Comparison of ENCODE assay signal across 10 cellular contexts in the genomic region with DNA sequence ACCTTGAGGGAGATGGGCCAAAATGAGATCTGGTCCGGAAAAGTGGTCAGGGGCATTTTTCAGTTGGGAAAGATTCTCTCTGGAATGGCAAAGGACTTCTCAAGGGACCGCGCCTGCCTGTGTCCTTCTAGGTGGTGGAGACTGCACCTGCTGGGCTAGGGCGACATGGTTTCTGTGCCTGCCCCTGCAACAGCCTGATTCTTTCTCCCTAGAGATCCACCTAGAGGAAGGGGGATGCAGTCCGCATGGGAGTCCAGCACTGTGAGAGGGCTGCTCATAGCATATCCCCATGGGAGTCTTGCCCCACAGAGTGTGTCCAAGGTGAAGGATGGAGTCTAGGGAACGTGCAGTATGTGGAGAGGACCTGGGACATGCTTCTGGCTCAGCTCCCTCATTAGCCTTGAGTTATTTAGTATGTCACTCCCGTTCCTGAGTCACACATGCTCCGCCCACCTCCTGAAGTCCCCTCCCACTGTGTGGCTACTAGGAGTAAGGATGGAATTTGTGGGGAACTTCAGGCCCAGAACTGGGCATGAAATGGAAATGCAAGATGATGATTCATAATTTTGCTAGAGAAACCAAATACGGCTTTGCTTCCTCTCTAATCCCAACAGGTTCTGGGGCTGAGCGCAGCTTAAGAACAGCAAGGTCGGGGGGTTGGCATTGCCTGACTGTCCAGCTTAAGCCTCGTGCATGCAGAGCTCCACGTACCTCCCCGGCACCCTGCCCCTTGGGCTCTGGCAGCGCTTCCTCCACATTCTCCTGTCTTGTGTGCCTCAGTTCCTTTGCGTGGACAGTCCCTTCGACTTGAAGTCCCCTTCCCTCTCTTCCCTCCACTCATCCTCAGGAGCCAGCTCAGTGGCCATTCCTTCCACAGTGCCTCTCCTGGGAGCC. TPM values are rescaled to one million over a fixed set of nuclear protein-coding genes. Genes with fewer than 3 reads are reported as not detected.
DNase-seq lines count a peak whose midpoint lies in the region; ATAC-seq and TF ChIP-seq lines count a peak whose summit lies in the region.
"Had no signal": no experiment of that assay in that cellular context is flagged by ENCODE, and none has a peak within 500 bp of the region (broad histone marks: within the 10 kb centered on the region; RNA-seq: fewer than 3 reads in every experiment).

No MANE protein-coding gene starts in this region.

- H2AFZ ChIP-seq in HCT116 (ENCODE audit: low read depth, low read length, poor library complexity, severe bottlenecking): no peak overlapping the region

- H3K27me3 ChIP-seq in HCT116 (ENCODE audit: insufficient read depth, low read length): no peaks in the 10 kb centered on the region

- no peaks in the 10 kb centered on the region for H3K79me2 ChIP-seq in HCT116 (ENCODE audit: insufficient read depth, low read length)

- peaks cover 0 to 5% of the 10 kb centered on the region in 2 experiments; a peak in 1 of 4 replicates for H3K9me3 ChIP-seq in HCT116 (ENCODE audit: control insufficient read depth in 1 of 2, insufficient read depth in 1 of 2, low read depth in 1 of 2, low read length in 2 of 2)

- no peaks in the 10 kb centered on the region for H3K9me2 ChIP-seq in HCT116 (ENCODE audit: insufficient read depth)

- intact Hi-C loops in HCT116 (cut with micrococcal nuclease): no loop called here

- TF ChIP-seq RAD21 in HCT116 (IDR thresholded peaks at IDR 0.05; ENCODE audit: low read depth): no peak

- RAD21 ChIA-PET in HCT116 (lab: Charles Lee; ENCODE audit: low non-redundant PET in 1 of 2, low total read pairs in 2 of 2, uncharacterized antibody in 2 of 2, unreplicated experiment in 2 of 2): no interaction called here

- DNase-seq in HCT116 (ENCODE audit: low read depth, low spot score) (peak; percentile 58), amniotic stem cell (lab: John Stamatoyannopoulos, UW) (peak; percentile 92), iPS-NIHi11 (ENCODE audit: low spot score) (peak; percentile 55), stromal cell of bone marrow (ENCODE audit: low read depth) (peak; percentile 98), NCI-H2171 (lab: John Stamatoyannopoulos, UW) (no peak)
- DNase-seq: activated naive CD4-positive, alpha-beta T cell treated with anti-CD3 and anti-CD28 coated beads for 36 hours; NCI-H510A treated with DMSO at 0.1 percent for 48 hours had no signal

- H3K27ac ChIP-seq in HCT116 (ENCODE audit: low read depth, low read length): peak overlapping the region; percentile 43

- CTCF ChIA-PET in HCT116 (lab: Charles Lee): interaction anchor here (1.5 kb wide), 1 partner anchor 138 kb away, joined by 5 read pairs; no protein-coding TSS in a partner anchor

- no peak for TF ChIP-seq POLR2A in HCT116 (IDR thresholded peaks at IDR 0.05; ENCODE audit: borderline replicate concordance, extremely low read depth, insufficient read depth, insufficient read length)

- H3K36me3 ChIP-seq in HCT116 (ENCODE audit: control insufficient read depth in 1 of 2, insufficient read depth in 2 of 2, low read length in 2 of 2): no peaks in the 10 kb centered on the region

- POLR2A ChIA-PET in HCT116 (lab: Charles Lee): interaction anchor here (0.6 to 1.7 kb wide), 3 partner anchors 13 to 370 kb away, joined by 4 to 6 read pairs (median 5); no protein-coding TSS in a partner anchor

- BruUV-seq in HCT116 (replicated peaks; lab: Mats Ljungman, UMichigan): no TSS peak

- H3K4me1 ChIP-seq in HCT116 (ENCODE audit: control insufficient read depth in 1 of 2, insufficient read depth in 2 of 2, low read length in 2 of 2): peaks cover 35% of the 10 kb centered on the region in 2 experiments

- ATAC-seq in HCT116: peak; percentile 78
- ATAC-seq in GM21619 (IDR thresholded peaks at IDR 0.05; ENCODE audit: unreplicated experiment): no peak
- ATAC-seq in GM21786 (IDR thresholded peaks at IDR 0.05; ENCODE audit: unreplicated experiment): no peak
- ATAC-seq in GM21360 (IDR thresholded peaks at IDR 0.05; ENCODE audit: unreplicated experiment): no peak

- peak overlapping the region; percentile 13; the same call in 1 of the 2 replicates for H3K9ac ChIP-seq in HCT116 (ENCODE audit: low read length)

- no peaks in the 10 kb centered on the region for H4K20me1 ChIP-seq in HCT116 (ENCODE audit: insufficient read depth)

- H3K4me2 ChIP-seq in HCT116 (ENCODE audit: low read length): peak overlapping the region; percentile 73

- no peak overlapping the region for H3K4me3 ChIP-seq in HCT116 (replicated peaks in 1 of 2; ENCODE audit: low read depth in 1 of 2, low read length in 2 of 2)

- TF ChIP-seq CTCF in HCT116 (IDR thresholded peaks at IDR 0.05 in 2 of 3, conservative IDR thresholded peaks at IDR 0.05 in 1 of 3; ENCODE audit: borderline replicate concordance in 1 of 3, insufficient read depth in 1 of 3, low read depth in 2 of 3, low read length in 2 of 3): no peak

TF ChIP-seq in HCT116, 20 proteins besides CTCF, POLR2A, EP300 and RAD21:
- peak; percentile 29; the same call in 1 of the 2 replicates for TF ChIP-seq SP1 (IDR thresholded peaks at IDR 0.05; ENCODE audit: low read depth)
- no peak for TF ChIP-seq CBX3 (IDR thresholded peaks at IDR 0.05; ENCODE audit: low read depth)

RNA-seq across cellular contexts. Expression of a gene that starts 35.0 kb away (rescaled TPM):
- total RNA-seq in HCT116 (2021; ENCODE audit: unreplicated experiment): 0.52 TPM
- 0.16 and 0.18 TPM in 2 replicates for polyA plus RNA-seq in HCT116 (2012)
- total RNA-seq: activated naive CD4-positive, alpha-beta T cell treated with anti-CD3 and anti-CD28 coated beads for 36 hours had no signal
